In genomic region chr10:21570761-21571521, GRCh38 we compare ENCODE assay signal across 20 cellular contexts.
A peak's percentile ranks its signal among the peaks of the same experiment; 100 is the strongest.
DNase-seq lines count a peak whose midpoint lies in the region; ATAC-seq, FAIRE-seq and TF ChIP-seq lines count a peak whose summit lies in the region.
"Had no signal": no experiment of that assay in that cellular context is flagged by ENCODE, and none has a peak within 500 bp of the region (broad histone marks: within the 10 kb centered on the region; RNA-seq: fewer than 3 reads in every experiment).

No MANE protein-coding gene starts in this region.

- FAIRE-seq in islet of Langerhans (lab: Jason Lieb, UNC): peak; percentile 33
- FAIRE-seq: colon, D721Med had no signal

- no peaks in the 10 kb centered on the region for H3K9me2 ChIP-seq in Loucy (replicated peaks; ENCODE audit: low read depth, low read length)

- no peaks in the 10 kb centered on the region for H3K9me3 Mint-ChIP-seq in activated naive CD4-positive, alpha-beta T cell treated with anti-CD3 and anti-CD28 coated beads, Interleukin-2, amount 50 U/mL, for 24 hours
- no peaks in the 10 kb centered on the region for H3K9me3 Mint-ChIP-seq in stimulated activated memory B cell treated with anti-CD40 and anti-IgM and Interleukin-4, amounts not matched to agents 10 μg/mL and 1 μg/mL and 100 μg/mL, for 72 hours

- TF ChIP-seq CTCF in Loucy (conservative IDR thresholded peaks at IDR 0.05; ENCODE audit: low read length): no peak

- no peaks in the 10 kb centered on the region for H3K27me3 ChIP-seq in Loucy (ENCODE audit: insufficient read depth, low read length, poor library complexity, severe bottlenecking)
- H3K27me3 ChIP-seq: foreskin keratinocyte, pancreas, SJSA1 had no signal

- H3K9me3 ChIP-seq in Loucy (ENCODE audit: insufficient read depth, low read depth, low read length): no peaks in the 10 kb centered on the region
- H3K9me3 ChIP-seq: pancreas, SJSA1 had no signal

- H3K27ac Mint-ChIP-seq in activated naive CD4-positive, alpha-beta T cell treated with anti-CD3 and anti-CD28 coated beads, Interleukin-2, amount 50 U/mL, for 24 hours: peak overlapping the region; percentile 42
- peak overlapping the region; percentile 6 for H3K27ac Mint-ChIP-seq in stimulated activated memory B cell treated with anti-CD40 and anti-IgM and Interleukin-4, amounts not matched to agents 10 μg/mL and 1 μg/mL and 100 μg/mL, for 72 hours

- H3F3A ChIP-seq in Loucy (ENCODE audit: low read depth): no peaks in the 10 kb centered on the region

- no peak for DNase-seq in activated naive CD4-positive, alpha-beta T cell treated with anti-CD3 and anti-CD28 coated beads, Interleukin-2, amount 50 U/mL, for 16 hours
- DNase-seq in activated CD8-positive, alpha-beta memory T cell treated with anti-CD3 and anti-CD28 coated beads for 24 hours: no peak
- DNase-seq in NCI-H1694 (lab: John Stamatoyannopoulos, UW): no peak
- DNase-seq: activated CD4-positive, alpha-beta T cell treated with anti-CD3 and anti-CD28 coated beads, Interleukin-2, amount 50 U/mL, for 48 hours; activated effector memory CD4-positive, alpha-beta T cell treated with anti-CD3 and anti-CD28 coated beads, Interleukin-2, amount 50 U/mL, for 16 hours; foreskin keratinocyte; GOT3; NCI-H2171; NCI-H774; pancreas; PC-9; stimulated activated CD4-positive, alpha-beta T cell treated with anti-CD3 and anti-CD28 coated beads, Interleukin-2, amount 100 ng/mL, for 24 hours had no signal

- peaks cover 96% of the 10 kb centered on the region for H3K79me2 ChIP-seq in Loucy (ENCODE audit: insufficient read depth, low read length)

- H3K4me3 ChIP-seq in Loucy (ENCODE audit: low read length, poor library complexity, severe bottlenecking): no peak overlapping the region
- H3K4me3 ChIP-seq: pancreas, PC-9, SJSA1 had no signal

- peaks cover 55% of the 10 kb centered on the region for H4K20me1 ChIP-seq in Loucy (ENCODE audit: insufficient read depth, low read length, poor library complexity, severe bottlenecking)

- ATAC-seq in stimulated activated memory B cell treated with anti-CD40 and anti-IgM and Interleukin-4, amounts not matched to agents 10 μg/mL and 1 μg/mL and 100 μg/mL, for 72 hours: no peak
- no peak for ATAC-seq in HG02885 (IDR thresholded peaks at IDR 0.05; ENCODE audit: poor library complexity, unreplicated experiment)
- ATAC-seq: foreskin keratinocyte had no signal

- H3K27me3 Mint-ChIP-seq in activated naive CD4-positive, alpha-beta T cell treated with anti-CD3 and anti-CD28 coated beads, Interleukin-2, amount 50 U/mL, for 24 hours: no peaks in the 10 kb centered on the region
- H3K27me3 Mint-ChIP-seq in stimulated activated memory B cell treated with anti-CD40 and anti-IgM and Interleukin-4, amounts not matched to agents 10 μg/mL and 1 μg/mL and 100 μg/mL, for 72 hours: no peaks in the 10 kb centered on the region

- peaks cover 58% of the 10 kb centered on the region for H3K4me1 Mint-ChIP-seq in activated naive CD4-positive, alpha-beta T cell treated with anti-CD3 and anti-CD28 coated beads, Interleukin-2, amount 50 U/mL, for 24 hours
- peaks cover 59% of the 10 kb centered on the region for H3K4me1 Mint-ChIP-seq in stimulated activated memory B cell treated with anti-CD40 and anti-IgM and Interleukin-4, amounts not matched to agents 10 μg/mL and 1 μg/mL and 100 μg/mL, for 72 hours

- no peak overlapping the region for H3K9ac ChIP-seq in Loucy (ENCODE audit: low read depth, low read length, poor library complexity, severe bottlenecking)

- H3K4me3 Mint-ChIP-seq in activated naive CD4-positive, alpha-beta T cell treated with anti-CD3 and anti-CD28 coated beads, Interleukin-2, amount 50 U/mL, for 24 hours: peak overlapping the region; percentile 47
- H3K4me3 Mint-ChIP-seq in stimulated activated memory B cell treated with anti-CD40 and anti-IgM and Interleukin-4, amounts not matched to agents 10 μg/mL and 1 μg/mL and 100 μg/mL, for 72 hours: no peak overlapping the region

- peak overlapping the region; percentile 25 for H3K4me2 ChIP-seq in Loucy (ENCODE audit: low read depth, low read length, poor library complexity, severe bottlenecking)
- H3K4me2 ChIP-seq: PC-9 had no signal

- peaks cover 31% of the 10 kb centered on the region for H3K36me3 Mint-ChIP-seq in activated naive CD4-positive, alpha-beta T cell treated with anti-CD3 and anti-CD28 coated beads, Interleukin-2, amount 50 U/mL, for 24 hours
- peaks cover 54% of the 10 kb centered on the region for H3K36me3 Mint-ChIP-seq in stimulated activated memory B cell treated with anti-CD40 and anti-IgM and Interleukin-4, amounts not matched to agents 10 μg/mL and 1 μg/mL and 100 μg/mL, for 72 hours

- no peak overlapping the region for H2AFZ ChIP-seq in Loucy (ENCODE audit: low read length)
- H2AFZ ChIP-seq: PC-9 had no signal

- H3K4me1 ChIP-seq in Loucy (ENCODE audit: insufficient read depth, low read length, poor library complexity, severe bottlenecking): peaks cover 16% of the 10 kb centered on the region
- H3K4me1 ChIP-seq: foreskin keratinocyte, SJSA1 had no signal

- H3K36me3 ChIP-seq in Loucy (ENCODE audit: insufficient read depth, low read length): peaks cover 20% of the 10 kb centered on the region
- H3K36me3 ChIP-seq: pancreas had no signal
